In the genomic region with DNA sequence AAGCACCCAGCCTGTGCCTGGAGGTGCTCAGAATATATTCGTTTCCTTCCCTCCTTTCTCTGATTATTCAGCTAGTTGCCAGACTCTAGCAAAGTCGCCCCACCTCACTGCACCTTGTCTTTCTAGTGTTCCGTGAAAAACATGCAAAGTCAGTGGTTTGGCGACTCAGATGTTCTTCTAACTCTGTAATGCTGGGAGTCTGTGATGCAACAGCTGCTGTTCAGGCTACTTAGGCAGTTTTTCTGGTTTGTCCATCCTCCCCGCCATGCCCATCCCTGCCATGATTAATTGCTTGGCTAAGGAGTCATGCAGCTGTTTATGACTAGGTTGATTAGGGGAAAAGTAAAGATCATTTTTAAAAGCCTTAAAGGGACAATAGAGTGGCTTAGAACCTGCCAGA, we compare ENCODE assay signal across 10 cellular contexts.
DNase-seq lines count a peak whose midpoint lies in the region; ATAC-seq and TF ChIP-seq lines count a peak whose summit lies in the region.
"Had no signal": no experiment of that assay in that cellular context is flagged by ENCODE, and none has a peak within 500 bp of the region (broad histone marks: within the 10 kb centered on the region; RNA-seq: fewer than 3 reads in every experiment).

No MANE protein-coding gene starts in this region.

- H3K27me3 ChIP-seq in osteoblast (ENCODE audit: insufficient read depth, low read length): peaks cover 4% of the 10 kb centered on the region

- no peak for TF ChIP-seq CTCF in osteoblast (IDR thresholded peaks at IDR 0.05; ENCODE audit: extremely low read depth, low read depth, low read length)

- no peaks in the 10 kb centered on the region for H3K36me3 ChIP-seq in osteoblast (ENCODE audit: insufficient read depth, low read length)

- H3K79me2 ChIP-seq in osteoblast (ENCODE audit: insufficient read depth, low read length): no peaks in the 10 kb centered on the region

- ATAC-seq in HG02642 (IDR thresholded peaks at IDR 0.05; ENCODE audit: poor library complexity, unreplicated experiment): peak; percentile 87

- peak; percentile 65 for DNase-seq in DMS53 (lab: John Stamatoyannopoulos, UW)
- peak; percentile 1 for DNase-seq in OCI-M1 (lab: John Stamatoyannopoulos, UW)
- peak; percentile 29 for DNase-seq in germinal center (ENCODE audit: low spot score)
- no peak for DNase-seq in NCI-H2029 treated with DMSO at 0.1 percent for 48 hours (lab: John Stamatoyannopoulos, UW)
- no peak for DNase-seq in activated CD4-positive, alpha-beta T cell treated with anti-CD3 and anti-CD28 coated beads, Interleukin-2, amount 50 U/mL, for 48 hours
- no peak for DNase-seq in osteoblast (ENCODE audit: insufficient read length, low spot score, missing footprints)
- no peak for DNase-seq in G401 (ENCODE audit: low spot score)
- DNase-seq: kidney, NCI-H2171 had no signal

- H3K4me3 ChIP-seq in osteoblast (ENCODE audit: insufficient read depth, low read length): no peak overlapping the region

- H4K20me1 ChIP-seq in osteoblast (ENCODE audit: insufficient read depth, low read length): no peaks in the 10 kb centered on the region

- H3K4me2 ChIP-seq in osteoblast (ENCODE audit: insufficient read depth, low read length): no peak overlapping the region

- H3K27ac ChIP-seq in osteoblast (ENCODE audit: low read depth, low read length): no peak overlapping the region

- in situ Hi-C loops in G401 (cut with HindIII; ENCODE audit: low sequenced_read_pairs): no loop called here

- peaks cover 6% of the 10 kb centered on the region for H3K4me1 ChIP-seq in osteoblast (ENCODE audit: insufficient read depth, low read length)

- no peaks in the 10 kb centered on the region for H3K9me3 ChIP-seq in osteoblast (ENCODE audit: low read depth, low read length)

- no peak overlapping the region for H2AFZ ChIP-seq in osteoblast (ENCODE audit: low read length)

Comparison
In these comparisons a context has a peak if more than half of its experiments do, and no peak if none do; other contexts are left out.
1. DNase-seq: peak in DMS53 (single experiment), OCI-M1 (single experiment) and germinal center (single experiment); none in NCI-H2029 treated with DMSO at 0.1 percent for 48 hours (single experiment), activated CD4-positive, alpha-beta T cell treated with anti-CD3 and anti-CD28 coated beads, Interleukin-2, amount 50 U/mL, for 48 hours (0 of 2), osteoblast (single experiment) and G401 (single experiment).